ENCODE assay signal across 7 cellular contexts in genomic region chrX:136146614-136147319, GRCh38. TPM values are rescaled to one million over a fixed set of nuclear protein-coding genes. Genes with fewer than 3 reads are reported as not detected.
DNase-seq lines count a peak whose midpoint lies in the region; ATAC-seq, FAIRE-seq and TF ChIP-seq lines count a peak whose summit lies in the region.

No MANE protein-coding gene starts in this region.

- H3K9ac ChIP-seq in colonic mucosa (ENCODE audit: low read depth in 2 of 2, low read length in 2 of 2) = peak overlapping the region; percentile 46 to 63

- peak overlapping the region; percentile 71 for H3K27ac Mint-ChIP-seq in T-helper 17 cell

- no peaks in the 10 kb centered on the region for H3K36me3 ChIP-seq in colonic mucosa
- H3K36me3 ChIP-seq in mesodermal cell (ENCODE audit: control insufficient read depth, insufficient read depth, low read length) = no peaks in the 10 kb centered on the region
- no peaks in the 10 kb centered on the region for H3K36me3 ChIP-seq in testis (ENCODE audit: low read depth, missing control alignments)

- DNase-seq in T-helper 17 cell (no peak), colonic mucosa (no peak), testis (no peak), RCC 7860 (ENCODE audit: low spot score) (no peak)

- peak overlapping the region; percentile 89 for H3K4me3 Mint-ChIP-seq in T-helper 17 cell

- peak overlapping the region; percentile 12 for H3K27ac ChIP-seq in colonic mucosa
- H3K27ac ChIP-seq in mesodermal cell (ENCODE audit: low read depth, low read length, severe bottlenecking) = no peak overlapping the region
- H3K27ac ChIP-seq in testis = peak overlapping the region; percentile 50 to 53

- FAIRE-seq in RCC 7860 (lab: Jason Lieb, UNC) = no peak

- H3K4me1 Mint-ChIP-seq in T-helper 17 cell = peaks cover 21% of the 10 kb centered on the region

- H3K4me1 ChIP-seq in colonic mucosa = no peaks in the 10 kb centered on the region
- no peaks in the 10 kb centered on the region for H3K4me1 ChIP-seq in mesodermal cell (ENCODE audit: control insufficient read depth, insufficient read depth, low read length, poor library complexity, severe bottlenecking)
- H3K4me1 ChIP-seq in testis = no peaks in the 10 kb centered on the region

- H3K27me3 ChIP-seq in colonic mucosa (no peaks in the 10 kb centered on the region), testis (no peaks in the 10 kb centered on the region)

- H3K36me3 Mint-ChIP-seq in T-helper 17 cell (ENCODE audit: low read depth) = peaks cover 2% of the 10 kb centered on the region

- intact Hi-C loops in colonic mucosa (cut with DNase I) (no loop called here), testis (cut with DNase I; ENCODE audit: low total_unique reads) (no loop called here)

- H3K9me3 ChIP-seq in T-helper 17 cell (ENCODE audit: control insufficient read depth, low read length, poor library complexity, severe bottlenecking) (no peaks in the 10 kb centered on the region), colonic mucosa (no peaks in the 10 kb centered on the region), mesodermal cell (ENCODE audit: control insufficient read depth, low read length) (no peaks in the 10 kb centered on the region), testis (no peaks in the 10 kb centered on the region)

- peak; percentile 38 for ATAC-seq in HG02759 (IDR thresholded peaks at IDR 0.05; ENCODE audit: unreplicated experiment)
- ATAC-seq in T-helper 17 cell = peak; percentile 51
- no peak for ATAC-seq in GM21576 (IDR thresholded peaks at IDR 0.05; ENCODE audit: unreplicated experiment)

- H3K27me3 Mint-ChIP-seq in T-helper 17 cell = no peaks in the 10 kb centered on the region

- H3K4me3 ChIP-seq in colonic mucosa = peak overlapping the region; percentile 33
- H3K4me3 ChIP-seq in mesodermal cell (ENCODE audit: extremely low read depth, insufficient read depth, low read length, poor library complexity, severe bottlenecking) = peak overlapping the region; percentile 49
- peak overlapping the region; percentile 61 for H3K4me3 ChIP-seq in testis

- TF ChIP-seq POLR2A in testis (IDR thresholded peaks at IDR 0.05) = no peak

- TF ChIP-seq CTCF in colonic mucosa (IDR thresholded peaks at IDR 0.05) = no peak
- TF ChIP-seq CTCF in testis (IDR thresholded peaks at IDR 0.05) = no peak

- WGBS in mesodermal cell (ENCODE audit: insufficient coverage in 2 of 2), 2 experiments = 1 to 8% methylated on average over 11 to 13 of the region's 60 CpGs
- WGBS in testis, 2 donors = 0 to 1% methylated on average over 2 to 27 of the region's 60 CpGs

RNA-seq across cellular contexts. Expression of gene FHL1, which starts 0.6 kb away (rescaled TPM):
- total RNA-seq in T-helper 17 cell (10 to 100 TPM; 29.1 to 61.3 TPM), colonic mucosa (100 to 1,000 TPM in 1 of 2 donors, 10 to 100 TPM in 1; 20.0 to 176 TPM), testis (10 to 100 TPM; 92.5 to 98.6 TPM)
- polyA plus RNA-seq in mesodermal cell (2013, experiment 1 of 2) = 52.1 TPM
- polyA plus RNA-seq in mesodermal cell (2013, experiment 2 of 2) = 45.5 TPM
- 211 TPM for polyA plus RNA-seq in testis (ENCODE audit: insufficient read depth, low read depth, low replicate concordance)
